ENCODE assay signal across 18 cellular contexts in genomic region chr2:226965376-226965775, GRCh38.
DNase-seq lines count a peak whose midpoint lies in the region; ATAC-seq, FAIRE-seq and TF ChIP-seq lines count a peak whose summit lies in the region.
"Had no signal": no experiment of that assay in that cellular context is flagged by ENCODE, and none has a peak within 500 bp of the region (broad histone marks: within the 10 kb centered on the region; RNA-seq: fewer than 3 reads in every experiment).

No MANE protein-coding gene starts in this region.

- no peaks in the 10 kb centered on the region for H3K4me1 Mint-ChIP-seq in astrocyte (ENCODE audit: low read depth, unreplicated experiment)
- peaks cover 12% of the 10 kb centered on the region for H3K4me1 Mint-ChIP-seq in CD4-positive, alpha-beta T cell (ENCODE audit: low read depth)

- no peak overlapping the region for H3K9ac ChIP-seq in astrocyte (ENCODE audit: low read length)
- H3K9ac ChIP-seq in keratinocyte (ENCODE audit: control insufficient read depth, extremely low read depth, insufficient read depth, low read length): no peak overlapping the region

- no peaks in the 10 kb centered on the region for H4K20me1 ChIP-seq in astrocyte (ENCODE audit: insufficient read depth, low read length)
- no peaks in the 10 kb centered on the region for H4K20me1 ChIP-seq in keratinocyte (ENCODE audit: control insufficient read depth, extremely low read depth, insufficient read depth, low read length)

- no peak overlapping the region for H3K4me3 Mint-ChIP-seq in astrocyte (ENCODE audit: unreplicated experiment)
- H3K4me3 Mint-ChIP-seq in CD4-positive, alpha-beta T cell: no peak overlapping the region
- H3K4me3 Mint-ChIP-seq: CD8-positive, alpha-beta T cell; HFFc6 had no signal

- H3K27ac ChIP-seq in astrocyte (ENCODE audit: low read depth, low read length): no peak overlapping the region
- H3K27ac ChIP-seq in keratinocyte (ENCODE audit: control insufficient read depth, insufficient read depth, low read length): no peak overlapping the region
- H3K27ac ChIP-seq in CD4-positive, alpha-beta T cell (ENCODE audit: low read depth, low read length): no peak overlapping the region

- DNase-seq in astrocyte (ENCODE audit: low read depth) (peak; percentile 70), astrocyte of the spinal cord (ENCODE audit: low read depth, low spot score) (peak; percentile 20), keratinocyte (ENCODE audit: low read depth, low spot score) (no peak), COLO668 (lab: John Stamatoyannopoulos, UW; ENCODE audit: unreplicated experiment) (no peak), SIG-M5 (lab: John Stamatoyannopoulos, UW) (no peak)
- DNase-seq in CD4-positive, alpha-beta T cell: no peak
- DNase-seq: C1 segment of cervical spinal cord; CD8-positive, alpha-beta T cell; DMS 273 treated with DMSO at 0.1 percent for 48 hours; DMS79; EL; GDM1; GOT3; HFFc6 had no signal

- no peaks in the 10 kb centered on the region for H3K27me3 ChIP-seq in astrocyte (ENCODE audit: insufficient read depth, low read length)
- no peaks in the 10 kb centered on the region for H3K27me3 ChIP-seq in keratinocyte (ENCODE audit: control insufficient read depth, extremely low read depth, insufficient read depth, low read length)
- no peaks in the 10 kb centered on the region for H3K27me3 ChIP-seq in CD4-positive, alpha-beta T cell (ENCODE audit: control insufficient read depth, insufficient read depth, low read length)

- H3K9me3 ChIP-seq in astrocyte (ENCODE audit: insufficient read depth, low read depth, low read length) (no peaks in the 10 kb centered on the region), keratinocyte (ENCODE audit: control insufficient read depth, low read depth, low read length) (no peaks in the 10 kb centered on the region)
- no peaks in the 10 kb centered on the region for H3K9me3 ChIP-seq in CD4-positive, alpha-beta T cell (ENCODE audit: control insufficient read depth, low read length)
- H3K9me3 ChIP-seq: HAP-1 had no signal

- intact Hi-C loops in CD4-positive, alpha-beta T cell (cut with DNase I, micrococcal nuclease): no loop called here

- H3K36me3 ChIP-seq in astrocyte (ENCODE audit: insufficient read depth, low read length) (no peaks in the 10 kb centered on the region), keratinocyte (ENCODE audit: control insufficient read depth in 2 of 2, extremely low read depth in 1 of 2, insufficient read depth in 2 of 2, low read length in 2 of 2) (no peaks in the 10 kb centered on the region)
- H3K36me3 ChIP-seq: HAP-1 had no signal

- H3K4me1 ChIP-seq in astrocyte (ENCODE audit: insufficient read depth, low read length) (peaks cover 25% of the 10 kb centered on the region), keratinocyte (ENCODE audit: control insufficient read depth, extremely low read depth, insufficient read depth, low read length) (peaks cover 11% of the 10 kb centered on the region)
- H3K4me1 ChIP-seq: HAP-1 had no signal

- H3K79me2 ChIP-seq in astrocyte (ENCODE audit: insufficient read depth, low read length) (no peaks in the 10 kb centered on the region), keratinocyte (ENCODE audit: control insufficient read depth, insufficient read depth, low read length) (no peaks in the 10 kb centered on the region)

- no peak overlapping the region for H3K27ac Mint-ChIP-seq in astrocyte (ENCODE audit: unreplicated experiment)
- H3K27ac Mint-ChIP-seq in CD4-positive, alpha-beta T cell: no peak overlapping the region
- H3K27ac Mint-ChIP-seq: CD8-positive, alpha-beta T cell; HFFc6 had no signal

- dilution Hi-C loops in keratinocyte (cut with MboI; ENCODE audit: extremely low pct_ligation_motif_present, low sequenced_read_pairs): no loop called here

- POLR2A ChIA-PET in CD4-positive, alpha-beta T cell (lab: Charles Lee): no interaction called here

- H3K27me3 Mint-ChIP-seq in astrocyte (ENCODE audit: low read depth, unreplicated experiment): no peaks in the 10 kb centered on the region
- H3K27me3 Mint-ChIP-seq in CD4-positive, alpha-beta T cell: no peaks in the 10 kb centered on the region

- H3K4me3 ChIP-seq in astrocyte (ENCODE audit: insufficient read depth, low read depth, low read length) (no peak overlapping the region), astrocyte of the spinal cord (ENCODE audit: low read depth, low read length) (no peak overlapping the region), keratinocyte (ENCODE audit: control insufficient read depth in 2 of 3, extremely low read depth in 1 of 3, insufficient read depth in 2 of 3, low read depth in 1 of 3, low read length in 3 of 3) (no peak overlapping the region)
- H3K4me3 ChIP-seq: GM12878, HAP-1 had no signal

- H3K9me3 Mint-ChIP-seq in astrocyte (ENCODE audit: unreplicated experiment): no peaks in the 10 kb centered on the region
- H3K9me3 Mint-ChIP-seq in CD4-positive, alpha-beta T cell: no peaks in the 10 kb centered on the region
- H3K9me3 Mint-ChIP-seq: CD8-positive, alpha-beta T cell had no signal

- in situ Hi-C loops in astrocyte of the spinal cord (cut with HindIII; ENCODE audit: low sequenced_read_pairs): no loop called here

- no peak overlapping the region for H3K4me2 ChIP-seq in astrocyte (ENCODE audit: low read length)
- H3K4me2 ChIP-seq in keratinocyte (ENCODE audit: control insufficient read depth, extremely low read depth, insufficient read depth, low read depth, low read length): no peak overlapping the region

- TF ChIP-seq CTCF in astrocyte (IDR thresholded peaks at IDR 0.05; ENCODE audit: insufficient read depth, low read depth, low read length) (no peak), astrocyte of the spinal cord (IDR thresholded peaks at IDR 0.05; ENCODE audit: low read depth, low read length) (no peak), keratinocyte (optimal IDR thresholded peaks at IDR 0.05 in 1 of 3, IDR thresholded peaks at IDR 0.05 in 1 of 3, conservative IDR thresholded peaks at IDR 0.05 in 1 of 3; ENCODE audit: extremely low read depth in 1 of 3, insufficient read depth in 2 of 3, low read length in 3 of 3) (no peak)
- no peak for TF ChIP-seq CTCF in CD4-positive, alpha-beta T cell (IDR thresholded peaks at IDR 0.05)

- ATAC-seq in CD4-positive, alpha-beta T cell (ENCODE audit: poor library complexity): no peak
- ATAC-seq: CD8-positive, alpha-beta T cell; GM12878 had no signal

- no peak overlapping the region for H2AFZ ChIP-seq in astrocyte (ENCODE audit: low read depth, low read length)
- no peak overlapping the region for H2AFZ ChIP-seq in keratinocyte (ENCODE audit: control insufficient read depth, low read length)

- H3K9me1 ChIP-seq in keratinocyte (ENCODE audit: control insufficient read depth, extremely low read depth, insufficient read depth, low read length): no peaks in the 10 kb centered on the region

- CTCF ChIA-PET in CD4-positive, alpha-beta T cell (lab: Charles Lee): no interaction called here

- H3K36me3 Mint-ChIP-seq in astrocyte (ENCODE audit: low read depth, unreplicated experiment): no peaks in the 10 kb centered on the region
- peaks cover 27% of the 10 kb centered on the region for H3K36me3 Mint-ChIP-seq in CD4-positive, alpha-beta T cell (ENCODE audit: low read depth)

- FAIRE-seq in astrocyte (lab: Jason Lieb, UNC) (no peak), keratinocyte (lab: Jason Lieb, UNC) (peak; percentile 26)
- FAIRE-seq: D721Med, GM12878, H54 had no signal

Comparison
In these comparisons a context has a peak if more than half of its experiments do, and no peak if none do; other contexts are left out.
1. DNase-seq: peak in astrocyte (single experiment) and astrocyte of the spinal cord (single experiment); none in keratinocyte (single experiment), COLO668 (single experiment), CD4-positive, alpha-beta T cell (0 of 10) and SIG-M5 (single experiment).